Comparison of ENCODE assay signal across 22 cellular contexts in the genomic region with DNA sequence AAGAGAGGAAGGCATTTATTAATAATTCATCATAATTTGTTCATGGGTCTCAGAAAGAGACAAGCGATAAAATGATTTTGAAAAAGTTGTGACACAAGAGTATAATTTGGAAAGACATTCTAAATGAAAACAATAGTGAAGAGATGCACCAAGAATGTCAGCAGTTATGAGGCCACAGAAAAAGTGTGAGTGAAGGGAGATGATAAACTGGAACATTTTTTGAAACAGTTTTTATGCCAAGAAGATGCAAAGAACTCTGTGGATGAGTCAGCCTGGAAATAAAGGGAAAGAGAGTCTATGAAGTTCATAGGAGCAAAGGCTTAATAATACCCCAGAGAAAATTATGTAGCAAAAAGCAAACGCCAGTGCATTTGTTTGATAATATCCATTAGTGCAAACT.
A peak's percentile ranks its signal among the peaks of the same experiment; 100 is the strongest.
DNase-seq lines count a peak whose midpoint lies in the region; ATAC-seq and TF ChIP-seq lines count a peak whose summit lies in the region.
"Had no signal": no experiment of that assay in that cellular context is flagged by ENCODE, and none has a peak within 500 bp of the region (broad histone marks: within the 10 kb centered on the region; RNA-seq: fewer than 3 reads in every experiment).

No MANE protein-coding gene starts in this region.

- no peaks in the 10 kb centered on the region for H4K20me1 ChIP-seq in SK-N-SH (ENCODE audit: insufficient read depth)
- no peaks in the 10 kb centered on the region for H4K20me1 ChIP-seq in PC-9 (ENCODE audit: insufficient read depth)

- H3K4me2 ChIP-seq in SK-N-SH (peak overlapping the region; percentile 71), PC-9 (no peak overlapping the region)

- H3K9me3 Mint-ChIP-seq in glutamatergic neuron (ENCODE audit: unreplicated experiment) = no peaks in the 10 kb centered on the region
- H3K9me3 Mint-ChIP-seq: activated naive CD8-positive, alpha-beta T cell treated with anti-CD3 and anti-CD28 coated beads, Interleukin-2, amount 50 U/mL, for 24 hours; activated T-helper 1 cell treated with anti-CD3 and anti-CD28 coated beads, Interleukin-12 subunit alpha, Interleukin-12 subunit beta, Interleukin-2, Interleukin-4 antibody, amounts not matched to agents 30 ng/mL and 10 ng/mL and 1 ng/mL, durations not matched to agents 14 hours and 24 hours and 36 hours; endodermal cell; neural crest cell; stimulated activated naive CD8-positive, alpha-beta T cell treated with anti-CD3 and anti-CD28 coated beads, Interleukin-15, amount 100 ng/mL, for 72 hours had no signal

- TF ChIP-seq EP300 in SK-N-SH (IDR thresholded peaks at IDR 0.05; ENCODE audit: borderline replicate concordance in 1 of 2, low read depth in 1 of 2, low read length in 1 of 2) (peak in 1 of 2 experiments; percentile 51; a peak in 1 of 4 replicates), sigmoid colon (IDR thresholded peaks at IDR 0.05) (no peak)

- H3K9ac ChIP-seq in SK-N-SH = peak overlapping the region; percentile 63; the same call in 1 of the 2 replicates

- peaks cover 27 to 47% of the 10 kb centered on the region in 2 experiments for H3K4me1 ChIP-seq in SK-N-SH (ENCODE audit: control insufficient read depth in 1 of 2, insufficient read depth in 2 of 2, low read depth in 1 of 2, low read length in 1 of 2)
- peaks cover 0 to 70% (median 59%) of the 10 kb centered on the region in 4 donors for H3K4me1 ChIP-seq in sigmoid colon
- no peaks in the 10 kb centered on the region for H3K4me1 ChIP-seq in PC-9 (replicated peaks; ENCODE audit: insufficient read depth)
- H3K4me1 ChIP-seq: SJCRH30 had no signal

- H3K27me3 Mint-ChIP-seq in glutamatergic neuron (ENCODE audit: unreplicated experiment) = no peaks in the 10 kb centered on the region
- H3K27me3 Mint-ChIP-seq: activated naive CD8-positive, alpha-beta T cell treated with anti-CD3 and anti-CD28 coated beads, Interleukin-2, amount 50 U/mL, for 24 hours; stimulated activated naive CD8-positive, alpha-beta T cell treated with anti-CD3 and anti-CD28 coated beads, Interleukin-15, amount 100 ng/mL, for 72 hours had no signal

- H3K27me3 ChIP-seq in SK-N-SH (ENCODE audit: insufficient read depth) = no peaks in the 10 kb centered on the region
- no peaks in the 10 kb centered on the region for H3K27me3 ChIP-seq in sigmoid colon
- no peaks in the 10 kb centered on the region for H3K27me3 ChIP-seq in PC-9 (ENCODE audit: insufficient read depth, low read depth)
- H3K27me3 ChIP-seq: SJCRH30, uterus had no signal

- BruUV-seq in PC-9 (replicated peaks; lab: Mats Ljungman, UMichigan) = no TSS peak

- H3K79me2 ChIP-seq in SK-N-SH (ENCODE audit: insufficient read depth) (peaks cover 44% of the 10 kb centered on the region), PC-9 (ENCODE audit: low read depth) (no peaks in the 10 kb centered on the region)

- WGBS in SK-N-SH (ENCODE audit: low lambda C conversion rate) = 17% methylated on average over 2 of the region's 2 CpGs
- WGBS in sigmoid colon, 2 donors = 71 to 72% methylated on average over 2 of the region's 2 CpGs

- no peak for TF ChIP-seq CTCF in SK-N-SH (IDR thresholded peaks at IDR 0.05)
- no peak for TF ChIP-seq CTCF in fibroblast of mammary gland (conservative IDR thresholded peaks at IDR 0.05; ENCODE audit: control insufficient read depth, insufficient read depth, low read depth, low read length)
- no peak for TF ChIP-seq CTCF in sigmoid colon (IDR thresholded peaks at IDR 0.05)
- no peak for TF ChIP-seq CTCF in PC-9 (conservative IDR thresholded peaks at IDR 0.05)
- no peak for TF ChIP-seq CTCF in glutamatergic neuron (IDR thresholded peaks at IDR 0.05; ENCODE audit: partially characterized antibody, unreplicated experiment)

- ATAC-seq in HG03469 (IDR thresholded peaks at IDR 0.05; ENCODE audit: unreplicated experiment) = no peak
- ATAC-seq: activated CD4-positive, CD25-positive, alpha-beta regulatory T cell treated with anti-CD3 and anti-CD28 coated beads, Interleukin-2, amount 50 U/mL, for 24 hours; activated naive CD8-positive, alpha-beta T cell treated with anti-CD3 and anti-CD28 coated beads, Interleukin-2, amount 50 U/mL, for 24 hours; GM12878; stimulated activated naive CD8-positive, alpha-beta T cell treated with anti-CD3 and anti-CD28 coated beads, Interleukin-15, amount 100 ng/mL, for 72 hours had no signal

- no peak overlapping the region for H2AFZ ChIP-seq in SK-N-SH (ENCODE audit: low read depth)
- no peak overlapping the region for H2AFZ ChIP-seq in PC-9

- H3K4me3 ChIP-seq in SK-N-SH (ENCODE audit: low read depth in 2 of 2, low read length in 1 of 2) (peak overlapping the region in 1 of 2 experiments; percentile 36; a peak in 2 of 4 replicates), fibroblast of mammary gland (ENCODE audit: control insufficient read depth, low read depth, low read length) (no peak overlapping the region), sigmoid colon (no peak overlapping the region), PC-9 (no peak overlapping the region)
- H3K4me3 ChIP-seq: GM12878, SJCRH30, uterus had no signal

- no peak overlapping the region for H3K27ac Mint-ChIP-seq in glutamatergic neuron (ENCODE audit: unreplicated experiment)
- H3K27ac Mint-ChIP-seq: activated naive CD8-positive, alpha-beta T cell treated with anti-CD3 and anti-CD28 coated beads, Interleukin-2, amount 50 U/mL, for 24 hours; activated T-helper 1 cell treated with anti-CD3 and anti-CD28 coated beads, Interleukin-12 subunit alpha, Interleukin-12 subunit beta, Interleukin-2, Interleukin-4 antibody, amounts not matched to agents 30 ng/mL and 10 ng/mL and 1 ng/mL, durations not matched to agents 14 hours and 24 hours and 36 hours; endodermal cell; immature natural killer cell; stimulated activated naive CD8-positive, alpha-beta T cell treated with anti-CD3 and anti-CD28 coated beads, Interleukin-15, amount 100 ng/mL, for 72 hours had no signal

- DNase-seq in EL (peak; percentile 68), SK-N-SH (no peak), fibroblast of mammary gland (ENCODE audit: low read depth) (peak; percentile 69), sigmoid colon (no peak), PC-9 (no peak), glutamatergic neuron (no peak), NCI-H345 treated with DMSO at 0.1 percent for 48 hours (lab: John Stamatoyannopoulos, UW; ENCODE audit: unreplicated experiment) (no peak)
- DNase-seq: activated naive CD8-positive, alpha-beta T cell treated with anti-CD3 and anti-CD28 coated beads, Interleukin-2, amount 50 U/mL, for 24 hours; COR-L47; endodermal cell; immature natural killer cell; NCI-H187 treated with DMSO at 0.1 percent for 48 hours; NCI-H510A treated with DMSO at 0.1 percent for 48 hours; retina; SJCRH30; stimulated activated naive CD8-positive, alpha-beta T cell treated with anti-CD3 and anti-CD28 coated beads, Interleukin-15, amount 100 ng/mL, for 72 hours; uterus had no signal

- peaks cover 10 to 11% of the 10 kb centered on the region in 2 experiments for H3K36me3 ChIP-seq in SK-N-SH (replicated peaks in 1 of 2; ENCODE audit: control insufficient read depth in 1 of 2, insufficient read depth in 2 of 2, low read length in 1 of 2)
- no peaks in the 10 kb centered on the region for H3K36me3 ChIP-seq in sigmoid colon
- H3K36me3 ChIP-seq in PC-9 (ENCODE audit: low read depth) = no peaks in the 10 kb centered on the region
- H3K36me3 ChIP-seq: uterus had no signal

- H3F3A ChIP-seq in SK-N-SH (replicated peaks; ENCODE audit: insufficient read depth) = peaks cover 57% of the 10 kb centered on the region
- no peaks in the 10 kb centered on the region for H3F3A ChIP-seq in PC-9 (ENCODE audit: insufficient read depth, low read depth)

- H3K9me3 ChIP-seq in SK-N-SH = no peaks in the 10 kb centered on the region
- H3K9me3 ChIP-seq in sigmoid colon = no peaks in the 10 kb centered on the region
- no peaks in the 10 kb centered on the region for H3K9me3 ChIP-seq in PC-9 (ENCODE audit: insufficient read depth, low read depth)
- H3K9me3 ChIP-seq: SJCRH30, uterus had no signal

- POLR2A ChIA-PET in SK-N-SH (lab: Yijun Ruan, JAX) (no interaction called here), PC-9 (lab: Charles Lee; ENCODE audit: unreplicated experiment) (no interaction called here)

- H3K4me1 Mint-ChIP-seq in glutamatergic neuron (ENCODE audit: low read depth, unreplicated experiment) = no peaks in the 10 kb centered on the region
- H3K4me1 Mint-ChIP-seq: activated naive CD8-positive, alpha-beta T cell treated with anti-CD3 and anti-CD28 coated beads, Interleukin-2, amount 50 U/mL, for 24 hours; immature natural killer cell; neural crest cell; stimulated activated naive CD8-positive, alpha-beta T cell treated with anti-CD3 and anti-CD28 coated beads, Interleukin-15, amount 100 ng/mL, for 72 hours had no signal

- intact Hi-C loops in sigmoid colon (cut with DNase I) = loop anchor here (5.0 kb wide), 1 partner anchor 78 kb away; no protein-coding TSS in a partner anchor
- intact Hi-C loops in PC-9 (cut with micrococcal nuclease; ENCODE audit: unreplicated experiment) = no loop called here

- no peak for TF ChIP-seq RAD21 in SK-N-SH (IDR thresholded peaks at IDR 0.05; ENCODE audit: low read length)

- no peak for TF ChIP-seq POLR2A in sigmoid colon (IDR thresholded peaks at IDR 0.05)

- H3K4me3 Mint-ChIP-seq in glutamatergic neuron (ENCODE audit: unreplicated experiment) = no peak overlapping the region
- H3K4me3 Mint-ChIP-seq: activated naive CD8-positive, alpha-beta T cell treated with anti-CD3 and anti-CD28 coated beads, Interleukin-2, amount 50 U/mL, for 24 hours; activated T-helper 1 cell treated with anti-CD3 and anti-CD28 coated beads, Interleukin-12 subunit alpha, Interleukin-12 subunit beta, Interleukin-2, Interleukin-4 antibody, amounts not matched to agents 30 ng/mL and 10 ng/mL and 1 ng/mL, durations not matched to agents 14 hours and 24 hours and 36 hours; endodermal cell; immature natural killer cell; neural crest cell; stimulated activated naive CD8-positive, alpha-beta T cell treated with anti-CD3 and anti-CD28 coated beads, Interleukin-15, amount 100 ng/mL, for 72 hours had no signal

- no peaks in the 10 kb centered on the region for H3K9me2 ChIP-seq in SK-N-SH
- no peaks in the 10 kb centered on the region for H3K9me2 ChIP-seq in PC-9 (ENCODE audit: insufficient read depth)

- H3K27ac ChIP-seq in SK-N-SH (ENCODE audit: low read depth in 2 of 2, low read length in 1 of 2) = peak overlapping the region; percentile 89 to 91
- peak overlapping the region; percentile 51 to 80 (median 71) for H3K27ac ChIP-seq in sigmoid colon
- H3K27ac ChIP-seq in PC-9 = no peak overlapping the region
- H3K27ac ChIP-seq: SJCRH30 had no signal

- CTCF ChIA-PET in SK-N-SH (lab: Yijun Ruan, JAX) = interaction anchor here (0.7 kb wide), 1 partner anchor 10 kb away, joined by 3 read pairs; no protein-coding TSS in a partner anchor
- CTCF ChIA-PET in PC-9 (lab: Charles Lee) = no interaction called here

- no peaks in the 10 kb centered on the region for H3K36me3 Mint-ChIP-seq in glutamatergic neuron (ENCODE audit: unreplicated experiment)
- H3K36me3 Mint-ChIP-seq: immature natural killer cell had no signal

TF ChIP-seq in SK-N-SH, 30 proteins besides CTCF, POLR2A, EP300 and RAD21 (continues in another document):
- TF ChIP-seq FOXJ3 (CRISPR knock-in tag; IDR thresholded peaks at IDR 0.05) (no peak), EZH2phosphoT487 (IDR thresholded peaks at IDR 0.05; ENCODE audit: borderline replicate concordance, low read depth) (no peak), YY1 (IDR thresholded peaks at IDR 0.05; ENCODE audit: low read depth) (no peak)

Comparison
In these comparisons a context has a peak if more than half of its experiments do, and no peak if none do; other contexts are left out.
1. DNase-seq: peak in EL (single experiment) and fibroblast of mammary gland (single experiment); none in SK-N-SH (single experiment), sigmoid colon (single experiment), PC-9 (0 of 2), glutamatergic neuron (single experiment) and NCI-H345 treated with DMSO at 0.1 percent for 48 hours (single experiment).